8 cellular contexts compared by ENCODE assay signal in genomic region chr5:50665761-50666202, GRCh38. TPM values are rescaled to one million over a fixed set of nuclear protein-coding genes. Genes with fewer than 3 reads are reported as not detected.
DNase-seq lines count a peak whose midpoint lies in the region; ATAC-seq and TF ChIP-seq lines count a peak whose summit lies in the region.
"Not testable (repeated sequence)": the region's sequence is repeated elsewhere in the genome, so short reads cannot be mapped to it uniquely, and the experiment has no call there.

No MANE protein-coding gene starts in this region.

- DNase-seq in HT-29 (ENCODE audit: low spot score): peak; percentile 32
- not testable (repeated sequence) for DNase-seq in RWPE2 (ENCODE audit: low spot score); mammary epithelial cell; heart right ventricle; natural killer cell treated with Interleukin-12 subunit alpha and Interleukin-12 subunit beta and Interleukin-15 and Interleukin-18, amount 100 ng/mL, for 72 hours (ENCODE audit: low spot score)
- DNase-seq in activated CD8-positive, alpha-beta memory T cell treated with anti-CD3 and anti-CD28 coated beads, Interleukin-2, amount 50 U/mL, for 4 hours: peak; percentile 43
- peak; percentile 42 for DNase-seq in stimulated activated CD8-positive, alpha-beta memory T cell treated with anti-CD3 and anti-CD28 coated beads, Interleukin-4, amount 100 ng/mL, for 48 hours

- not testable (repeated sequence) for TF ChIP-seq CTCF in RWPE2 (IDR thresholded peaks at IDR 0.05; ENCODE audit: poor library complexity, severe bottlenecking); mammary epithelial cell (conservative IDR thresholded peaks at IDR 0.05 in 1 of 2, IDR thresholded peaks at IDR 0.05 in 1 of 2; ENCODE audit: extremely low read depth in 1 of 2, insufficient read depth in 1 of 2, low read depth in 1 of 2, low read length in 2 of 2); heart right ventricle (IDR thresholded peaks at IDR 0.05)

- H3K36me3 ChIP-seq in BLaER1; RWPE2 (ENCODE audit: low read depth); mammary epithelial cell (ENCODE audit: insufficient read depth, low read length); heart right ventricle: not testable (repeated sequence)

- H3K36me3 Mint-ChIP-seq in natural killer cell treated with Interleukin-12 subunit alpha and Interleukin-12 subunit beta and Interleukin-15 and Interleukin-18, amount 100 ng/mL, for 72 hours: not testable (repeated sequence)

- H3K27me3 Mint-ChIP-seq in natural killer cell treated with Interleukin-12 subunit alpha and Interleukin-12 subunit beta and Interleukin-15 and Interleukin-18, amount 100 ng/mL, for 72 hours: not testable (repeated sequence)

- peak overlapping the region; percentile 95 for H2AFZ ChIP-seq in mammary epithelial cell (ENCODE audit: low read depth, low read length)

- BruUV-seq in mammary epithelial cell (replicated peaks; lab: Mats Ljungman, UMichigan): not testable (repeated sequence)

- intact Hi-C loops in mammary epithelial cell (cut with micrococcal nuclease): loop anchor here (10.0 kb wide), 1 partner anchor 151 kb away; no protein-coding TSS in a partner anchor
- intact Hi-C loops in heart right ventricle (cut with DNase I): loop anchor here in 1 of 10 donors (10.0 kb wide), 1 partner anchor 79 kb away; no protein-coding TSS in a partner anchor

- dilution Hi-C loops in mammary epithelial cell (cut with HindIII; ENCODE audit: low sequenced_read_pairs): not testable (repeated sequence)

- peak overlapping the region; percentile 88 for H3K9ac ChIP-seq in BLaER1
- H3K9ac ChIP-seq in mammary epithelial cell (ENCODE audit: insufficient read depth, low read length): peak overlapping the region; percentile 28

- H3K9me3 Mint-ChIP-seq in natural killer cell treated with Interleukin-12 subunit alpha and Interleukin-12 subunit beta and Interleukin-15 and Interleukin-18, amount 100 ng/mL, for 72 hours: not testable (repeated sequence)

- in situ Hi-C loops in mammary epithelial cell (cut with MboI; ENCODE audit: low sequenced_read_pairs in 2 of 2): not testable (repeated sequence)

- peak overlapping the region; percentile 94; the same call in 1 of the 2 replicates for H3K27ac ChIP-seq in BLaER1
- not testable (repeated sequence) for H3K27ac ChIP-seq in RWPE2 (ENCODE audit: poor library complexity, severe bottlenecking)
- H3K27ac ChIP-seq in mammary epithelial cell (ENCODE audit: insufficient read depth, low read depth, low read length): peak overlapping the region; percentile 25
- H3K27ac ChIP-seq in heart right ventricle: peak overlapping the region in 8 of 10 donors; percentile 22 to 96 (median 76)

- H3K27me3 ChIP-seq in BLaER1; RWPE2 (ENCODE audit: insufficient read depth, poor library complexity, severe bottlenecking); mammary epithelial cell (ENCODE audit: insufficient read depth, low read length); heart right ventricle: not testable (repeated sequence)

- peaks cover 32 to 38% of the 10 kb centered on the region in 2 donors for H3K4me1 Mint-ChIP-seq in natural killer cell treated with Interleukin-12 subunit alpha and Interleukin-12 subunit beta and Interleukin-15 and Interleukin-18, amount 100 ng/mL, for 72 hours (ENCODE audit: low read depth in 2 of 2)

- CTCF ChIA-PET in mammary epithelial cell (lab: Charles Lee; ENCODE audit: low non-redundant PET): not testable (repeated sequence)

- peak overlapping the region; percentile 78 for H3K4me2 ChIP-seq in BLaER1
- peak overlapping the region; percentile 77 for H3K4me2 ChIP-seq in mammary epithelial cell (ENCODE audit: insufficient read depth, low read depth, low read length)

- H3K4me3 Mint-ChIP-seq in natural killer cell treated with Interleukin-12 subunit alpha and Interleukin-12 subunit beta and Interleukin-15 and Interleukin-18, amount 100 ng/mL, for 72 hours: peak overlapping the region; percentile 92

- 66% methylated on average over 7 of the region's 8 CpGs for WGBS in mammary epithelial cell (ENCODE audit: low coverage, missing lambda C conversion rate)
- WGBS in heart right ventricle, 2 donors: 75 to 82% methylated on average over 8 of the region's 8 CpGs

- H4K20me1 ChIP-seq in BLaER1; mammary epithelial cell (ENCODE audit: insufficient read depth, low read length): not testable (repeated sequence)

- H3K9me3 ChIP-seq in BLaER1; RWPE2 (ENCODE audit: severe bottlenecking); mammary epithelial cell (replicated peaks; ENCODE audit: insufficient read depth, low read length); heart right ventricle: not testable (repeated sequence)

- not testable (repeated sequence) for ATAC-seq in RWPE2 (ENCODE audit: low read depth); heart right ventricle; natural killer cell treated with Interleukin-12 subunit alpha and Interleukin-12 subunit beta and Interleukin-15 and Interleukin-18, amount 100 ng/mL, for 72 hours

- H3K27ac Mint-ChIP-seq in natural killer cell treated with Interleukin-12 subunit alpha and Interleukin-12 subunit beta and Interleukin-15 and Interleukin-18, amount 100 ng/mL, for 72 hours: peak overlapping the region; percentile 89 to 97

- H3K4me1 ChIP-seq in BLaER1 (peaks cover 27% of the 10 kb centered on the region), RWPE2 (ENCODE audit: insufficient read depth, poor library complexity, severe bottlenecking) (peaks cover 10% of the 10 kb centered on the region), heart right ventricle (peaks cover 0 to 54% (median 9%) of the 10 kb centered on the region in 9 donors)
- not testable (repeated sequence) for H3K4me1 ChIP-seq in mammary epithelial cell (ENCODE audit: insufficient read depth, low read length)

- peaks cover 38% of the 10 kb centered on the region for H3K79me2 ChIP-seq in mammary epithelial cell (ENCODE audit: insufficient read depth, low read length)

- peak overlapping the region; percentile 82 for H3K4me3 ChIP-seq in BLaER1
- H3K4me3 ChIP-seq in RWPE2 (ENCODE audit: severe bottlenecking): peak overlapping the region; percentile 98
- peak overlapping the region in 2 of 3 experiments; percentile 95 to 98 for H3K4me3 ChIP-seq in mammary epithelial cell (replicated peaks in 1 of 3; ENCODE audit: insufficient read depth in 1 of 3, low read depth in 2 of 3, low read length in 3 of 3)
- peak overlapping the region in 7 of 10 donors; percentile 73 to 93 (median 88) for H3K4me3 ChIP-seq in heart right ventricle

RNA-seq across cellular contexts. Expression of gene PARP8, which starts 0.7 kb away (rescaled TPM):
- 5.3 and 8.1 TPM in 2 replicates for total RNA-seq in HT-29 (2014; rRNA removed; shearing (Covaris generic))
- total RNA-seq in mammary epithelial cell: 10 to 100 TPM; 24.8 to 29.6 TPM
- polyA plus RNA-seq in mammary epithelial cell: 15.4 TPM
- polyA minus RNA-seq in mammary epithelial cell: 32.3 TPM
- total RNA-seq in heart right ventricle: 10 to 100 TPM in 1 of 10 donors, 1 to 10 TPM in 9; 4.1 to 14.5 (median 5.3) TPM
- polyA plus RNA-seq in heart right ventricle: 1 to 10 TPM in 1 of 2 donors, under 1 TPM in 1; 0.97 to 3.3 TPM
- total RNA-seq in natural killer cell treated with Interleukin-12 subunit alpha and Interleukin-12 subunit beta and Interleukin-15 and Interleukin-18, amount 100 ng/mL, for 72 hours: 10 to 100 TPM; 58.2 to 62.5 TPM
